Comparison of ENCODE assay signal across 31 cellular contexts in the genomic region with DNA sequence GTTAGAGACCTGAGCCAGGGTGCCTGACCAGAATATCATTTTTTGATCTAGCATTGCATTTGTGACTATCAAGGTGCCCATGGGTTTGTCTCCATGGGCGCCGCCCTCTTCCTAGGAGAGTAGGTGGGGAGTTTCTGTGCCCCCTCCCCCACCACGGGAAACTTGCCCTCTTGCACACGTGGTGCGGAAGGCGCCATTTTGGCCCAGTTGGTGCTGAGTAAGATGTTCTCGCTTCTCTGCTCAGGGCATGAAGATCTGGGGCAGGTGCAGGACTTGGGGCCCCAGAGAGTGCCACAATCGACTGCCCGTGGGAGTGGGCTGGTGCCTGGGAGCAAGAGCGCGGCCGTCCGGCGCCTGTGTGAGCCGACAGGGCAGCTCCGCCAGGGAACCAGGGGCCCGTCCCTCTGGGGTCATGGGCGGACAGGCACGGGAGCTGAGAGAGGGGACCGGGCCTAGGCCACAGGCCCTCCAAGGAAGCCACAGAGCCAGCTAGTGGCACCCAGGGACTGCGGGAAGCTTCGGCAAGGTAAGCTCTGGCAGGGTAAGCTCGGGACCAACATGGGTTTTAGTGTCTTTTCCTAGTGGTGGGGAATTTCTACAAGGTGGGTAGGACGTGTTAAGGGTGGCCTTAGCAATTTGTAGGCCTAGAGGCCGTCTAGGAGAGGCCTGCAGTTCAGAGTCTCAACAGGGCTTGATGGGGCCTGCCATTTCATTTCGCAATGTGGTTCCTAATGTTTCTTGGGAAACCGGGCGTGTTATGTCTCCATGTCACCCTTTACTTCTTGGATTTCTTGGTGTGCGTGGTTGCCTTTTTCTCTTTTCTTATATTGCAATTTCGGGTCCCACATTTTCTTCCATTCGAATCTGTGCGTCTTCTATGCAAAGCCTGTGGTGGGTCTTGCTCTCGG.
"Had no signal": no experiment of that assay in that cellular context is flagged by ENCODE, and none has a peak within 500 bp of the region (broad histone marks: within the 10 kb centered on the region; RNA-seq: fewer than 3 reads in every experiment).

No MANE protein-coding gene starts in this region.

- H3K27me3 ChIP-seq: brain microvascular endothelial cell, neutrophil, ovary, right lobe of liver, stomach, tibial artery had no signal

- H3K36me3 ChIP-seq: brain microvascular endothelial cell, left ventricle myocardium inferior, neutrophil, ovary, right lobe of liver, stomach, tibial artery had no signal

- DNase-seq: activated CD4-positive, alpha-beta memory T cell treated with anti-CD3 and anti-CD28 coated beads for 36 hours; activated CD4-positive, alpha-beta T cell treated with anti-CD3 and anti-CD28 coated beads for 48 hours; activated CD4-positive, CD25-positive, alpha-beta regulatory T cell; activated CD8-positive, alpha-beta memory T cell treated with anti-CD3 and anti-CD28 coated beads, Interleukin-2, amount 50 U/mL, for 4 hours; activated gamma-delta T cell; activated naive CD4-positive, alpha-beta T cell treated with anti-CD3 and anti-CD28 coated beads, Interleukin-2, amount 10 ng/mL, durations not matched to agents 7 days and 5 days; activated naive CD8-positive, alpha-beta T cell treated with anti-CD3 and anti-CD28 coated beads, Interleukin-2, amount 10 ng/mL, durations not matched to agents 7 days and 5 days; activated T-cell treated with anti-CD3 and anti-CD28 coated beads, Interleukin-2, amount 50 U/mL, for 24 hours; brain microvascular endothelial cell; central memory CD4-positive, alpha-beta T cell; dermis blood vessel endothelial cell; effector CD4-positive, alpha-beta T cell; left ventricle myocardium inferior; mesendoderm; mucosa of descending colon; ovary; right lobe of liver; stimulated activated CD4-positive, alpha-beta T cell treated with anti-CD3 and anti-CD28 coated beads, Interleukin-4, amount 100 ng/mL, for 24 hours; stomach; T-cell; tibial artery had no signal

- ATAC-seq: mucosa of descending colon; stimulated activated effector memory CD8-positive, alpha-beta T cell treated with anti-CD3 and anti-CD28 coated beads, Interleukin-12 subunit alpha, Interleukin-12 subunit beta, amount 100 ng/mL, for 72 hours; T-cell had no signal

- H3K36me3 Mint-ChIP-seq: activated CD4-positive, alpha-beta memory T cell treated with anti-CD3 and anti-CD28 coated beads for 36 hours; activated naive CD4-positive, alpha-beta T cell treated with anti-CD3 and anti-CD28 coated beads, Interleukin-2, amount 10 ng/mL, durations not matched to agents 7 days and 5 days; activated naive CD8-positive, alpha-beta T cell treated with anti-CD3 and anti-CD28 coated beads, Interleukin-2, amount 10 ng/mL, durations not matched to agents 7 days and 5 days; natural killer cell treated with Interleukin-12 subunit alpha and Interleukin-12 subunit beta and Interleukin-15 and Interleukin-18, amount 100 ng/mL, for 72 hours; stimulated activated effector memory CD8-positive, alpha-beta T cell treated with anti-CD3 and anti-CD28 coated beads, Interleukin-12 subunit alpha, Interleukin-12 subunit beta, amount 100 ng/mL, for 72 hours; T-cell had no signal

- H3K4me3 Mint-ChIP-seq: activated CD4-positive, alpha-beta memory T cell treated with anti-CD3 and anti-CD28 coated beads for 36 hours; activated naive CD4-positive, alpha-beta T cell treated with anti-CD3 and anti-CD28 coated beads, Interleukin-2, amount 10 ng/mL, durations not matched to agents 7 days and 5 days; activated naive CD8-positive, alpha-beta T cell treated with anti-CD3 and anti-CD28 coated beads, Interleukin-2, amount 10 ng/mL, durations not matched to agents 7 days and 5 days; activated T-cell treated with anti-CD3 and anti-CD28 coated beads, Interleukin-2, amount 50 U/mL, for 24 hours; natural killer cell treated with Interleukin-12 subunit alpha and Interleukin-12 subunit beta and Interleukin-15 and Interleukin-18, amount 100 ng/mL, for 72 hours; stimulated activated effector memory CD8-positive, alpha-beta T cell treated with anti-CD3 and anti-CD28 coated beads, Interleukin-12 subunit alpha, Interleukin-12 subunit beta, amount 100 ng/mL, for 72 hours; T-cell; T-helper 2 cell treated with Interferon-gamma antibody and Interleukin-4, amounts not matched to agents 5 μg/mL and 100 μg/mL, for 36 hours had no signal

- H3K9me3 ChIP-seq: left ventricle myocardium inferior, mucosa of descending colon, neutrophil, ovary, right lobe of liver, stomach, tibial artery had no signal

- H3K9me3 Mint-ChIP-seq: activated CD4-positive, alpha-beta memory T cell treated with anti-CD3 and anti-CD28 coated beads for 36 hours; activated naive CD4-positive, alpha-beta T cell treated with anti-CD3 and anti-CD28 coated beads, Interleukin-2, amount 10 ng/mL, durations not matched to agents 7 days and 5 days; activated naive CD8-positive, alpha-beta T cell treated with anti-CD3 and anti-CD28 coated beads, Interleukin-2, amount 10 ng/mL, durations not matched to agents 7 days and 5 days; activated T-cell treated with anti-CD3 and anti-CD28 coated beads, Interleukin-2, amount 50 U/mL, for 24 hours; natural killer cell treated with Interleukin-12 subunit alpha and Interleukin-12 subunit beta and Interleukin-15 and Interleukin-18, amount 100 ng/mL, for 72 hours; stimulated activated effector memory CD8-positive, alpha-beta T cell treated with anti-CD3 and anti-CD28 coated beads, Interleukin-12 subunit alpha, Interleukin-12 subunit beta, amount 100 ng/mL, for 72 hours; T-cell; T-helper 2 cell treated with Interferon-gamma antibody and Interleukin-4, amounts not matched to agents 5 μg/mL and 100 μg/mL, for 36 hours had no signal

- H3K4me3 ChIP-seq: left ventricle myocardium inferior, lung, mucosa of descending colon, ovary, right lobe of liver, stomach, tibial artery had no signal

- FAIRE-seq: astrocyte, frontal cortex, islet of Langerhans had no signal

- H3K27ac ChIP-seq: brain microvascular endothelial cell, epithelial cell of prostate, left ventricle myocardium inferior, neutrophil, ovary, right lobe of liver, stomach, tibial artery had no signal

- H3K27me3 Mint-ChIP-seq: activated CD4-positive, alpha-beta memory T cell treated with anti-CD3 and anti-CD28 coated beads for 36 hours; activated naive CD4-positive, alpha-beta T cell treated with anti-CD3 and anti-CD28 coated beads, Interleukin-2, amount 10 ng/mL, durations not matched to agents 7 days and 5 days; activated T-cell treated with anti-CD3 and anti-CD28 coated beads, Interleukin-2, amount 50 U/mL, for 24 hours; progenitor cell of endocrine pancreas; T-cell had no signal

- H3K27ac Mint-ChIP-seq: activated CD4-positive, alpha-beta memory T cell treated with anti-CD3 and anti-CD28 coated beads for 36 hours; activated naive CD4-positive, alpha-beta T cell treated with anti-CD3 and anti-CD28 coated beads, Interleukin-2, amount 10 ng/mL, durations not matched to agents 7 days and 5 days; activated naive CD8-positive, alpha-beta T cell treated with anti-CD3 and anti-CD28 coated beads, Interleukin-2, amount 10 ng/mL, durations not matched to agents 7 days and 5 days; activated T-cell treated with anti-CD3 and anti-CD28 coated beads, Interleukin-2, amount 50 U/mL, for 24 hours; natural killer cell treated with Interleukin-12 subunit alpha and Interleukin-12 subunit beta and Interleukin-15 and Interleukin-18, amount 100 ng/mL, for 72 hours; progenitor cell of endocrine pancreas; stimulated activated effector memory CD8-positive, alpha-beta T cell treated with anti-CD3 and anti-CD28 coated beads, Interleukin-12 subunit alpha, Interleukin-12 subunit beta, amount 100 ng/mL, for 72 hours; T-cell; T-helper 2 cell treated with Interferon-gamma antibody and Interleukin-4, amounts not matched to agents 5 μg/mL and 100 μg/mL, for 36 hours had no signal

- H3K4me1 Mint-ChIP-seq: activated naive CD4-positive, alpha-beta T cell treated with anti-CD3 and anti-CD28 coated beads, Interleukin-2, amount 10 ng/mL, durations not matched to agents 7 days and 5 days; activated naive CD8-positive, alpha-beta T cell treated with anti-CD3 and anti-CD28 coated beads, Interleukin-2, amount 10 ng/mL, durations not matched to agents 7 days and 5 days; stimulated activated effector memory CD8-positive, alpha-beta T cell treated with anti-CD3 and anti-CD28 coated beads, Interleukin-12 subunit alpha, Interleukin-12 subunit beta, amount 100 ng/mL, for 72 hours; T-cell had no signal

- H3K4me1 ChIP-seq: left ventricle myocardium inferior, right lobe of liver, stomach had no signal
